29 cellular contexts compared by ENCODE assay signal in genomic region chr2:70433315-70433714, GRCh38.
"Had no signal": no experiment of that assay in that cellular context is flagged by ENCODE, and none has a peak within 500 bp of the region (broad histone marks: within the 10 kb centered on the region; RNA-seq: fewer than 3 reads in every experiment).

No MANE protein-coding gene starts in this region.

- H3K4me1 ChIP-seq: pancreas, prostate gland, right atrium auricular region, spleen, suprapubic skin, testis, tibial artery, transverse colon, upper lobe of right lung, uterus had no signal

- FAIRE-seq: pancreas had no signal

- H3K27ac ChIP-seq: neutrophil, pancreas, prostate gland, right atrium auricular region, skin epidermis, spleen, suprapubic skin, testis, tibial artery, transverse colon, upper lobe of right lung, uterus had no signal

- H3K4me2 ChIP-seq: smooth muscle cell had no signal

- H3K9me3 ChIP-seq: neutrophil, pancreas, prostate gland, right atrium auricular region, spleen, suprapubic skin, testis, tibial artery, transverse colon, upper lobe of right lung, uterus had no signal

- H3K36me3 ChIP-seq: neutrophil, pancreas, prostate gland, right atrium auricular region, spleen, suprapubic skin, tibial artery, transverse colon, upper lobe of right lung, uterus had no signal

- H3K27me3 ChIP-seq: pancreas, right atrium auricular region, spleen, testis, tibial artery, transverse colon, upper lobe of right lung, uterus had no signal

- ATAC-seq: naive thymus-derived CD8-positive, alpha-beta T cell; natural killer cell treated with Interleukin-12 subunit alpha and Interleukin-12 subunit beta and Interleukin-15 and Interleukin-18, amount 100 ng/mL, for 72 hours; pancreas; sciatic nerve; stimulated activated memory B cell treated with anti-CD40 and anti-IgM and Interleukin-4, amounts not matched to agents 10 μg/mL and 1 μg/mL and 100 μg/mL, for 72 hours; stimulated activated naive CD8-positive, alpha-beta T cell treated with anti-CD3 and anti-CD28 coated beads, Interleukin-15, amount 100 ng/mL, for 72 hours; stimulated activated naive CD8-positive, alpha-beta T cell treated with anti-CD3 and anti-CD28 coated beads, Interleukin-15, Interleukin-2, amounts not matched to agents 100 U/mL and 50 U/mL, for 24 hours; upper lobe of right lung had no signal

- DNase-seq: naive thymus-derived CD8-positive, alpha-beta T cell; nephron progenitor cell; nucleus accumbens; pancreas; retina; spleen; stimulated activated CD4-positive, alpha-beta T cell treated with anti-CD3 and anti-CD28 coated beads, Interleukin-12 subunit alpha, Interleukin-12 subunit beta, amount 100 ng/mL, for 4 hours; stimulated activated CD4-positive, alpha-beta T cell treated with anti-CD3 and anti-CD28 coated beads, Interleukin-1b, Interleukin-23, amount 100 ng/mL, for 48 hours; stimulated activated CD4-positive, alpha-beta T cell treated with anti-CD3 and anti-CD28 coated beads, Interleukin-4, amount 100 ng/mL, for 1 hour; stimulated activated CD4-positive, alpha-beta T cell treated with anti-CD3 and anti-CD28 coated beads, Interleukin-4, amount 100 ng/mL, for 4 hours; stimulated activated CD8-positive, alpha-beta memory T cell treated with anti-CD3 and anti-CD28 coated beads, Interleukin-4, amount 100 ng/mL, for 48 hours; stimulated activated naive CD4-positive, alpha-beta T cell; stimulated activated naive CD8-positive, alpha-beta T cell treated with anti-CD3 and anti-CD28 coated beads, Interleukin-15, amount 100 ng/mL, for 72 hours; stimulated activated naive CD8-positive, alpha-beta T cell treated with anti-CD3 and anti-CD28 coated beads, Interleukin-15, Interleukin-2, amounts not matched to agents 100 U/mL and 50 U/mL, for 24 hours; substantia nigra; testis; tibial artery; transverse colon; upper lobe of right lung; uterus had no signal

- H3K4me3 ChIP-seq: pancreas, prostate gland, right atrium auricular region, skin epidermis, smooth muscle cell, spleen, suprapubic skin, testis, tibial artery, transverse colon, upper lobe of right lung, uterus had no signal
